ENCODE assay signal across 6 cellular contexts in genomic region chr13:21945195-21945594, GRCh38.
"Had no signal": no experiment of that assay in that cellular context is flagged by ENCODE, and none has a peak within 500 bp of the region (broad histone marks: within the 10 kb centered on the region; RNA-seq: fewer than 3 reads in every experiment).

No MANE protein-coding gene starts in this region.

- H3K9ac ChIP-seq: KMS-11 had no signal

- FAIRE-seq: HepG2, HTR-8/SVneo had no signal

- ATAC-seq: HepG2 had no signal

- DNase-seq: IMR-90, KG1 had no signal

- H3K27ac ChIP-seq: HL-60, KMS-11 had no signal

- H3K4me2 ChIP-seq: KMS-11 had no signal
